In genomic region chr9:70450735-70451134, GRCh38 we compare ENCODE assay signal across 11 cellular contexts.
"Had no signal": no experiment of that assay in that cellular context is flagged by ENCODE, and none has a peak within 500 bp of the region (broad histone marks: within the 10 kb centered on the region; RNA-seq: fewer than 3 reads in every experiment).

No MANE protein-coding gene starts in this region.

- H3K36me3 ChIP-seq: HAP-1 had no signal

- FAIRE-seq: H1, H54 had no signal

- H3K4me1 ChIP-seq: HAP-1 had no signal

- H3K4me2 ChIP-seq: GM23338 had no signal

- H3K9me3 ChIP-seq: HAP-1 had no signal

- H2AFZ ChIP-seq: GM23248, GM23338 had no signal

- ATAC-seq: GM23338, HCT116 had no signal

- H3K4me3 ChIP-seq: GM23248, GM23338, HAP-1 had no signal

- DNase-seq: GM23248, GOT3, H7, H9, HCEC 1CT, HFFc6 had no signal

- H3K27ac ChIP-seq: GM23248 had no signal

- H3K9ac ChIP-seq: GM23248 had no signal
